In genomic region chr11:17864478-17864941, GRCh38 we compare ENCODE assay signal across 9 cellular contexts.
DNase-seq lines count a peak whose midpoint lies in the region; TF ChIP-seq lines count a peak whose summit lies in the region.
"Had no signal": no experiment of that assay in that cellular context is flagged by ENCODE, and none has a peak within 500 bp of the region (broad histone marks: within the 10 kb centered on the region; RNA-seq: fewer than 3 reads in every experiment).

No MANE protein-coding gene starts in this region.

- H3K27me3 Mint-ChIP-seq in mesothelial cell of epicardium (ENCODE audit: low read depth), result no peaks in the 10 kb centered on the region
- no peaks in the 10 kb centered on the region for H3K27me3 Mint-ChIP-seq in activated T-cell treated with anti-CD3 and anti-CD28 coated beads, Interleukin-2, amount 50 U/mL, for 24 hours

- H3K4me1 Mint-ChIP-seq in mesothelial cell of epicardium, result no peaks in the 10 kb centered on the region
- H3K4me1 Mint-ChIP-seq in activated T-cell treated with anti-CD3 and anti-CD28 coated beads, Interleukin-2, amount 50 U/mL, for 24 hours (ENCODE audit: low read depth), result no peaks in the 10 kb centered on the region

- in situ Hi-C loops in G401 (cut with HindIII; ENCODE audit: low sequenced_read_pairs), result no loop called here
- in situ Hi-C loops in astrocyte of the cerebellum (cut with HindIII; ENCODE audit: low sequenced_read_pairs), result no loop called here

- peak; percentile 54 for DNase-seq in G401 (ENCODE audit: low spot score)
- no peak for DNase-seq in HFF-Myc (ENCODE audit: extremely low read depth, low read depth)
- no peak for DNase-seq in astrocyte of the cerebellum (ENCODE audit: low read depth)
- DNase-seq in mesothelial cell of epicardium (ENCODE audit: low spot score in 2 of 2, unreplicated experiment in 2 of 2), result no peak
- no peak for DNase-seq in activated CD8-positive, alpha-beta memory T cell treated with anti-CD3 and anti-CD28 coated beads, Interleukin-2, amount 50 U/mL, for 48 hours
- no peak for DNase-seq in cerebellar nuclear complex (lab: John Stamatoyannopoulos, UW)
- no peak for DNase-seq in activated T-cell treated with anti-CD3 and anti-CD28 coated beads, Interleukin-2, amount 50 U/mL, for 24 hours
- DNase-seq in SHP77 (lab: John Stamatoyannopoulos, UW), result no peak
- DNase-seq: NCI-H1694 treated with DMSO at 0.1 percent for 48 hours had no signal

- TF ChIP-seq CTCF in HFF-Myc (IDR thresholded peaks at IDR 0.05; ENCODE audit: low read depth, low read length, missing control alignments), result peak; percentile 50
- peak; percentile 56 for TF ChIP-seq CTCF in astrocyte of the cerebellum (IDR thresholded peaks at IDR 0.05; ENCODE audit: low read depth, low read length, missing control alignments)
- TF ChIP-seq CTCF in mesothelial cell of epicardium (IDR thresholded peaks at IDR 0.05; ENCODE audit: unreplicated experiment), result peak; percentile 80

- H3K36me3 Mint-ChIP-seq in mesothelial cell of epicardium, result peaks cover 18% of the 10 kb centered on the region
- peaks cover 59% of the 10 kb centered on the region for H3K36me3 Mint-ChIP-seq in activated T-cell treated with anti-CD3 and anti-CD28 coated beads, Interleukin-2, amount 50 U/mL, for 24 hours (ENCODE audit: low read depth)

- H3K4me3 ChIP-seq in HFF-Myc (replicated peaks; ENCODE audit: low read depth, low read length) (no peak overlapping the region), astrocyte of the cerebellum (ENCODE audit: low read depth, low read length) (no peak overlapping the region)

- peaks cover 21% of the 10 kb centered on the region for H3K9me3 Mint-ChIP-seq in mesothelial cell of epicardium
- no peaks in the 10 kb centered on the region for H3K9me3 Mint-ChIP-seq in activated T-cell treated with anti-CD3 and anti-CD28 coated beads, Interleukin-2, amount 50 U/mL, for 24 hours

- no peak overlapping the region for H3K4me3 Mint-ChIP-seq in mesothelial cell of epicardium
- H3K4me3 Mint-ChIP-seq in activated T-cell treated with anti-CD3 and anti-CD28 coated beads, Interleukin-2, amount 50 U/mL, for 24 hours, result no peak overlapping the region

- no peak overlapping the region for H3K27ac Mint-ChIP-seq in mesothelial cell of epicardium
- no peak overlapping the region for H3K27ac Mint-ChIP-seq in activated T-cell treated with anti-CD3 and anti-CD28 coated beads, Interleukin-2, amount 50 U/mL, for 24 hours
